8 cellular contexts compared by ENCODE assay signal in genomic region chr7:148697950-148698396, GRCh38. TPM values are rescaled to one million over a fixed set of nuclear protein-coding genes. Genes with fewer than 3 reads are reported as not detected.
DNase-seq lines count a peak whose midpoint lies in the region; ATAC-seq and TF ChIP-seq lines count a peak whose summit lies in the region.

No MANE protein-coding gene starts in this region.

- H3K36me3 Mint-ChIP-seq in CD14-positive monocyte, result no peaks in the 10 kb centered on the region
- H3K36me3 Mint-ChIP-seq in naive thymus-derived CD4-positive, alpha-beta T cell, result peaks cover 0 to 8% (median 0%) of the 10 kb centered on the region in 5 donors

- peaks cover 36% of the 10 kb centered on the region for H3K79me2 ChIP-seq in OCI-LY7 (ENCODE audit: insufficient read depth, low read depth, low read length)

- H2AFZ ChIP-seq in OCI-LY7 (ENCODE audit: low read length), result peak overlapping the region; percentile 86

- no peaks in the 10 kb centered on the region for H3K27me3 ChIP-seq in naive thymus-derived CD4-positive, alpha-beta T cell (ENCODE audit: control insufficient read depth in 2 of 2, insufficient read depth in 2 of 2, low read length in 2 of 2)

- peak overlapping the region; percentile 95 for H3K4me2 ChIP-seq in OCI-LY7 (ENCODE audit: low read length)

- no peaks in the 10 kb centered on the region for H3K36me3 ChIP-seq in OCI-LY7 (ENCODE audit: insufficient read depth, low read length)
- H3K36me3 ChIP-seq in naive thymus-derived CD4-positive, alpha-beta T cell (ENCODE audit: control insufficient read depth in 2 of 3, insufficient read depth in 3 of 3, low read length in 3 of 3), result no peaks in the 10 kb centered on the region

- peaks cover 41% of the 10 kb centered on the region for H3K4me1 Mint-ChIP-seq in CD14-positive monocyte
- H3K4me1 Mint-ChIP-seq in naive thymus-derived CD4-positive, alpha-beta T cell, result peaks cover 37 to 49% (median 48%) of the 10 kb centered on the region in 7 donors

- H3K4me1 ChIP-seq in OCI-LY7 (ENCODE audit: insufficient read depth, low read length, poor library complexity, severe bottlenecking), result peaks cover 30% of the 10 kb centered on the region
- peaks cover 23 to 29% of the 10 kb centered on the region in 2 donors for H3K4me1 ChIP-seq in naive thymus-derived CD4-positive, alpha-beta T cell (ENCODE audit: control insufficient read depth in 2 of 2, insufficient read depth in 2 of 2, low read length in 2 of 2)

- H4K20me1 ChIP-seq in OCI-LY7 (ENCODE audit: insufficient read depth, low read length), result peaks cover 23% of the 10 kb centered on the region

- TF ChIP-seq CTCF in CD14-positive monocyte (IDR thresholded peaks at IDR 0.05) (no peak), OCI-LY7 (conservative IDR thresholded peaks at IDR 0.05; ENCODE audit: low read length) (no peak), coronary artery (IDR thresholded peaks at IDR 0.05) (no peak)

- ATAC-seq in GM21423 (IDR thresholded peaks at IDR 0.05; ENCODE audit: unreplicated experiment), result peak; percentile 1
- ATAC-seq in naive thymus-derived CD4-positive, alpha-beta T cell, result peak; percentile 0

- peaks cover 0 to 4% (median 1%) of the 10 kb centered on the region in 3 donors for H3K27me3 Mint-ChIP-seq in CD14-positive monocyte (ENCODE audit: low read depth in 3 of 3)
- H3K27me3 Mint-ChIP-seq in naive thymus-derived CD4-positive, alpha-beta T cell, result no peaks in the 10 kb centered on the region

- BruUV-seq in OCI-LY7 (replicated peaks; lab: Mats Ljungman, UMichigan), result TSS peak; percentile 84

- H3K27ac ChIP-seq in OCI-LY7 (ENCODE audit: low read depth, low read length, poor library complexity, severe bottlenecking) (peak overlapping the region; percentile 69), coronary artery (peak overlapping the region; percentile 98 to 99)
- H3K27ac ChIP-seq in naive thymus-derived CD4-positive, alpha-beta T cell (ENCODE audit: low read depth, low read length), result peak overlapping the region; percentile 93

- POLR2A ChIA-PET in OCI-LY7 (lab: Charles Lee), result interaction anchor here (0.7 to 2.3 kb wide), 11 partner anchors 13 to 285 kb away, joined by 3 to 14 read pairs (median 4); no protein-coding TSS in a partner anchor
- POLR2A ChIA-PET in naive thymus-derived CD4-positive, alpha-beta T cell (lab: Charles Lee), result interaction anchor here (0.7 to 2.2 kb wide), 17 partner anchors 8 to 763 kb away, joined by 3 to 9 read pairs (median 5); partner anchors contain the start of genes PDIA4, ZNF398 and ZNF777

- DNase-seq in CD14-positive monocyte (ENCODE audit: low spot score) (no peak), OCI-LY7 (ENCODE audit: low spot score) (no peak), coronary artery (ENCODE audit: low spot score) (no peak), NCI-H146 treated with DMSO at 0.1 percent for 48 hours (lab: John Stamatoyannopoulos, UW; ENCODE audit: unreplicated experiment) (no peak), NCI-H524 treated with DMSO at 0.1 percent for 48 hours (lab: John Stamatoyannopoulos, UW) (no peak), cerebellar nuclear complex (lab: John Stamatoyannopoulos, UW) (no peak)
- peak in 5 of 9 donors; percentile 14 to 33 (median 28) for DNase-seq in naive thymus-derived CD4-positive, alpha-beta T cell

- H3K9me2 ChIP-seq in OCI-LY7 (ENCODE audit: insufficient read depth, low read length), result no peaks in the 10 kb centered on the region

- CTCF ChIA-PET in OCI-LY7 (lab: Charles Lee; ENCODE audit: unreplicated experiment), result interaction anchor here (0.6 kb wide), 1 partner anchor 97 kb away, joined by 5 read pairs; no protein-coding TSS in a partner anchor
- CTCF ChIA-PET in naive thymus-derived CD4-positive, alpha-beta T cell (lab: Charles Lee), result interaction anchor here (0.8 to 2.0 kb wide), 3 partner anchors 11 to 243 kb away, joined by 3 to 12 read pairs (median 3); no protein-coding TSS in a partner anchor

- H3K4me3 Mint-ChIP-seq in CD14-positive monocyte, result peak overlapping the region; percentile 86 to 97
- H3K4me3 Mint-ChIP-seq in naive thymus-derived CD4-positive, alpha-beta T cell, result peak overlapping the region; percentile 82 to 95 (median 88)

- no peaks in the 10 kb centered on the region for H3K9me3 ChIP-seq in OCI-LY7 (ENCODE audit: low read length)
- no peaks in the 10 kb centered on the region for H3K9me3 ChIP-seq in naive thymus-derived CD4-positive, alpha-beta T cell (ENCODE audit: control insufficient read depth in 2 of 3, low read length in 3 of 3)

- intact Hi-C loops in CD14-positive monocyte (cut with micrococcal nuclease), result loop anchor here in 1 of 2 donors (10.0 kb wide), 1 partner anchor 73 kb away; no protein-coding TSS in a partner anchor
- intact Hi-C loops in OCI-LY7 (cut with micrococcal nuclease; ENCODE audit: unreplicated experiment), result loop anchor here (2.0 kb wide), 3 partner anchors 187 to 265 kb away; partner anchors contain the start of gene EZH2
- intact Hi-C loops in naive thymus-derived CD4-positive, alpha-beta T cell (cut with micrococcal nuclease), result loop anchor here (1.0 to 5.0 kb wide), 14 partner anchors 29 to 799 kb away; partner anchors contain the start of genes PDIA4 (in 2 of the 2), ZNF786 (in 2 of the 2), EZH2 (in 1 of the 2) and ZNF746 (in 1 of the 2)

- H3K27ac Mint-ChIP-seq in CD14-positive monocyte, result peak overlapping the region in 5 of 7 donors; percentile 27 to 87 (median 83)
- peak overlapping the region; percentile 86 to 99 (median 90) for H3K27ac Mint-ChIP-seq in naive thymus-derived CD4-positive, alpha-beta T cell

- H3K4me3 ChIP-seq in OCI-LY7 (ENCODE audit: low read depth, low read length, poor library complexity, severe bottlenecking) (peak overlapping the region; percentile 83), coronary artery (peak overlapping the region; percentile 90)
- peak overlapping the region; percentile 80 for H3K4me3 ChIP-seq in naive thymus-derived CD4-positive, alpha-beta T cell (ENCODE audit: low read length)

- no peaks in the 10 kb centered on the region for H3K9me3 Mint-ChIP-seq in CD14-positive monocyte
- H3K9me3 Mint-ChIP-seq in naive thymus-derived CD4-positive, alpha-beta T cell, result no peaks in the 10 kb centered on the region

RNA-seq across cellular contexts. Expression of gene CUL1, which starts 0.7 kb away (rescaled TPM):
- 10 to 100 TPM; 23.9 to 32.6 TPM for polyA plus RNA-seq in CD14-positive monocyte
- total RNA-seq in OCI-LY7 (2014; rRNA removed; shearing (Covaris generic)), result 36.7 and 40.5 TPM in 2 replicates
- total RNA-seq in OCI-LY7 (2022), result 53.1 and 56.6 TPM in 2 replicates
- 10 to 100 TPM; 39.0 to 68.7 (median 53.6) TPM for total RNA-seq in naive thymus-derived CD4-positive, alpha-beta T cell
- polyA plus RNA-seq in naive thymus-derived CD4-positive, alpha-beta T cell, result 10 to 100 TPM; 41.7 to 74.0 TPM

Comparison
In these comparisons a context has a peak if more than half of its experiments do, and no peak if none do; other contexts are left out.
1. DNase-seq: peak in naive thymus-derived CD4-positive, alpha-beta T cell (5 of 9); none in CD14-positive monocyte (single experiment), OCI-LY7 (single experiment), coronary artery (single experiment), NCI-H146 treated with DMSO at 0.1 percent for 48 hours (single experiment), NCI-H524 treated with DMSO at 0.1 percent for 48 hours (single experiment) and cerebellar nuclear complex (0 of 2).
2. Peak in every context shown above with its lines, with median percentiles within 50 percentile points of each other: H3K27ac ChIP-seq and H3K4me3 ChIP-seq.